Comparison of ENCODE assay signal across 8 cellular contexts in the genomic region with DNA sequence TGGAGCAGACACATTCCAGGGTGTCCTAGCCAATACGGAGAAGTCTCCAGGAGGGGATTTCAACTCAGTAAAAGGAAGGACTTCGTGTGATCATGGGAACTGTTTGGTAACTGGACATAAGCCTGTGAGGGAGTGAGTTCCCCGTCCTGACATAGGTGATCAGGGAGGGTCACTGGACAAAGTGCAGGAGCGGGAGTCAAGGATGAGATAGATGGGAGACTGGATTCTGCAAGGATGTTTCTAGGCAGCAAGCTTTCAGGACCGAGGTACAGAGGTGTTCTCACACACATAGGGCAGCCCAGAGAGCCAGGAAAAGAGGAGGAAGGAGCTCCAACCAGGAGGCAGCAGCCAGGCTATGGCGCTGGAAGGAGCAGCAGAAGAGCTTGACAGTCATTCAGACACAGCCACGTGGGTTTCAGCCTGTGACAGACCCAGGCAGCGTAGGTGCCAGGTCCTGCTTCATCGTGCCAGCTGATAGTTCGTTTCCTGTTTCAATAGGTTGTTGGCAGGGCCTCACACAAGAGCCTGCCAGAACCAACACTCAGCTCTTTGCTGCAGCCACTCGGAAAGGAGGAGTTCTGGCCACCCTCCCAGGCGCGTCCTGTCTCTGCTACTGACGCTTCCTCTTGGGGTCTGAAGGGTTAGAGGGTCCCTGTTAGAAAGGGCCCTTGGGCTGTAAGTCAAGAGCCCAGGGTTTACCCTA.
DNase-seq lines count a peak whose midpoint lies in the region; ATAC-seq, FAIRE-seq and TF ChIP-seq lines count a peak whose summit lies in the region.

No MANE protein-coding gene starts in this region.

- FAIRE-seq in islet of Langerhans (lab: Jason Lieb, UNC) = peak; percentile 81

- H3K4me2 ChIP-seq in GM23338 = no peak overlapping the region

- no peak for ATAC-seq in GM23338

- intact Hi-C loops in ascending aorta (cut with DNase I) (loop anchor here (5.0 to 10.0 kb wide), 2 partner anchors 117 to 189 kb away; a partner anchor contains a TSS), testis (cut with DNase I; ENCODE audit: low total_unique reads) (no loop called here)

- H3K27me3 Mint-ChIP-seq in GM23338 (ENCODE audit: insufficient read depth, low read depth, poor library complexity) = peaks cover 12% of the 10 kb centered on the region

- 36 to 42% methylated on average over 10 to 14 of the region's 14 CpGs for WGBS in testis, 2 donors

- H3K36me3 ChIP-seq in ascending aorta (no peaks in the 10 kb centered on the region), testis (ENCODE audit: low read depth, missing control alignments) (no peaks in the 10 kb centered on the region), GM23338 (ENCODE audit: insufficient read depth) (no peaks in the 10 kb centered on the region)

- no peak for TF ChIP-seq CTCF in ascending aorta (IDR thresholded peaks at IDR 0.05)
- no peak for TF ChIP-seq CTCF in testis (IDR thresholded peaks at IDR 0.05)
- no peak for TF ChIP-seq CTCF in GM23338 (conservative IDR thresholded peaks at IDR 0.05; ENCODE audit: low read depth in 2 of 2)

- DNase-seq in activated T-cell treated with anti-CD3 and anti-CD28 coated beads for 48 hours (ENCODE audit: low read depth) = peak; percentile 3
- no peak for DNase-seq in activated T-cell treated with anti-CD3 and anti-CD28 coated beads, Interleukin-2, amount 50 U/mL, for 1 hour
- peak; percentile 69 to 96 for DNase-seq in ascending aorta (ENCODE audit: low spot score in 2 of 2)
- peak; percentile 89 for DNase-seq in testis
- DNase-seq in NK-92 (lab: John Stamatoyannopoulos, UW; ENCODE audit: unreplicated experiment) = no peak
- DNase-seq in NCI-H1436 treated with DMSO at 0.1 percent for 48 hours (lab: John Stamatoyannopoulos, UW) = no peak
- DNase-seq in GM23338 (ENCODE audit: low spot score) = no peak

- H3K4me1 ChIP-seq in ascending aorta = peaks cover 34 to 53% of the 10 kb centered on the region in 2 donors
- peaks cover 31% of the 10 kb centered on the region for H3K4me1 ChIP-seq in testis
- no peaks in the 10 kb centered on the region for H3K4me1 ChIP-seq in GM23338 (ENCODE audit: insufficient read depth)

- no peaks in the 10 kb centered on the region; the same call in 2 of the 3 replicates for H3K4me1 Mint-ChIP-seq in GM23338

- no peaks in the 10 kb centered on the region for H3K79me2 ChIP-seq in GM23338 (replicated peaks; ENCODE audit: insufficient read depth)

- H3K9me3 ChIP-seq in ascending aorta = no peaks in the 10 kb centered on the region
- H3K9me3 ChIP-seq in testis = no peaks in the 10 kb centered on the region

- H3K4me3 ChIP-seq in ascending aorta = peak overlapping the region in 1 of 2 donors; percentile 32
- H3K4me3 ChIP-seq in testis = no peak overlapping the region
- no peak overlapping the region for H3K4me3 ChIP-seq in GM23338

- no peaks in the 10 kb centered on the region for H3K9me3 Mint-ChIP-seq in GM23338

- H3K9me2 ChIP-seq in GM23338 (ENCODE audit: insufficient read depth) = no peaks in the 10 kb centered on the region

- no peak overlapping the region for H2AFZ ChIP-seq in GM23338

- no peak overlapping the region for H3K27ac Mint-ChIP-seq in GM23338

- no peak for TF ChIP-seq POLR2A in testis (IDR thresholded peaks at IDR 0.05)

- H3K4me3 Mint-ChIP-seq in GM23338 = no peak overlapping the region

- H3F3A ChIP-seq in GM23338 (replicated peaks; ENCODE audit: low read depth) = no peaks in the 10 kb centered on the region

- H3K27me3 ChIP-seq in ascending aorta = no peaks in the 10 kb centered on the region
- no peaks in the 10 kb centered on the region for H3K27me3 ChIP-seq in testis
- no peaks in the 10 kb centered on the region for H3K27me3 ChIP-seq in GM23338 (ENCODE audit: insufficient read depth)

- H3K27ac ChIP-seq in ascending aorta = peak overlapping the region; percentile 50 to 67
- H3K27ac ChIP-seq in testis = no peak overlapping the region
- no peak overlapping the region for H3K27ac ChIP-seq in GM23338 (ENCODE audit: low read depth)

- H4K20me1 ChIP-seq in GM23338 (replicated peaks; ENCODE audit: insufficient read depth) = peaks cover 3% of the 10 kb centered on the region; the same call in 1 of the 2 replicates

- H3K36me3 Mint-ChIP-seq in GM23338 (ENCODE audit: low read depth) = peaks cover 15% of the 10 kb centered on the region

TF ChIP-seq in GM23338, 12 proteins besides CTCF, POLR2A, EP300 and RAD21:
- TF ChIP-seq EZH2phosphoT487 (IDR thresholded peaks at IDR 0.05; ENCODE audit: unreplicated experiment) = no peak

Comparison
In these comparisons a context has a peak if more than half of its experiments do, and no peak if none do; other contexts are left out.
1. DNase-seq: peak in activated T-cell treated with anti-CD3 and anti-CD28 coated beads for 48 hours (single experiment), ascending aorta (2 of 2) and testis (single experiment); none in activated T-cell treated with anti-CD3 and anti-CD28 coated beads, Interleukin-2, amount 50 U/mL, for 1 hour (single experiment), NK-92 (single experiment), NCI-H1436 treated with DMSO at 0.1 percent for 48 hours (single experiment) and GM23338 (single experiment).
2. H3K27ac ChIP-seq: peak in ascending aorta (2 of 2); none in testis (0 of 2) and GM23338 (single experiment).